ENCODE assay signal across 9 cellular contexts in genomic region chr12:57726151-57726883, GRCh38. TPM values are rescaled to one million over a fixed set of nuclear protein-coding genes. Genes with fewer than 3 reads are reported as not detected.
DNase-seq lines count a peak whose midpoint lies in the region; ATAC-seq and TF ChIP-seq lines count a peak whose summit lies in the region.
"Had no signal": no experiment of that assay in that cellular context is flagged by ENCODE, and none has a peak within 500 bp of the region (broad histone marks: within the 10 kb centered on the region; RNA-seq: fewer than 3 reads in every experiment).

No MANE protein-coding gene starts in this region.

- H3K4me3 ChIP-seq in fibroblast of lung (replicated peaks in 1 of 4; ENCODE audit: control extremely low read depth in 1 of 4, insufficient read depth in 1 of 4, low read depth in 3 of 4, low read length in 4 of 4), result peak overlapping the region; percentile 69 to 86 (median 84)
- H3K4me3 ChIP-seq in muscle layer of duodenum (ENCODE audit: low read depth in 1 of 2, low read length in 2 of 2), result peak overlapping the region; percentile 69 to 78
- H3K4me3 ChIP-seq in aorta (ENCODE audit: low read length in 2 of 2), result peak overlapping the region in 1 of 2 donors; percentile 34

- TF ChIP-seq CTCF in activated B cell treated with CpG ODN at 0.5 μM for 24 hours (IDR thresholded peaks at IDR 0.05), result no peak
- peak; percentile 85 to 87 for TF ChIP-seq CTCF in fibroblast of lung (conservative IDR thresholded peaks at IDR 0.05 in 1 of 2, IDR thresholded peaks at IDR 0.05 in 1 of 2; ENCODE audit: low read depth in 1 of 2, low read length in 2 of 2)

- H3K9me3 ChIP-seq in fibroblast of lung (ENCODE audit: control insufficient read depth, insufficient read depth, low read depth, low read length) (no peaks in the 10 kb centered on the region), muscle layer of duodenum (ENCODE audit: control insufficient read depth in 1 of 2, low read length in 2 of 2) (no peaks in the 10 kb centered on the region), aorta (ENCODE audit: control insufficient read depth, low read length) (no peaks in the 10 kb centered on the region)

- H3K27me3 ChIP-seq in fibroblast of lung (ENCODE audit: control insufficient read depth, insufficient read depth, low read length) (no peaks in the 10 kb centered on the region), muscle layer of duodenum (ENCODE audit: low read depth, low read length) (no peaks in the 10 kb centered on the region), aorta (ENCODE audit: control insufficient read depth in 1 of 2, insufficient read depth in 2 of 2, low read length in 1 of 2) (no peaks in the 10 kb centered on the region)

- H3K36me3 ChIP-seq in fibroblast of lung (ENCODE audit: control insufficient read depth, insufficient read depth, low read length), result peaks cover 3% of the 10 kb centered on the region
- H3K36me3 ChIP-seq in muscle layer of duodenum (ENCODE audit: control insufficient read depth in 1 of 2, insufficient read depth in 2 of 2, low read length in 2 of 2), result peaks cover 5 to 7% of the 10 kb centered on the region in 2 donors
- H3K36me3 ChIP-seq in aorta (ENCODE audit: control insufficient read depth in 1 of 2, insufficient read depth in 2 of 2, low read length in 1 of 2), result no peaks in the 10 kb centered on the region

- H3K27ac Mint-ChIP-seq in activated CD4-positive, alpha-beta memory T cell treated with anti-CD3 and anti-CD28 coated beads for 36 hours, result no peak overlapping the region
- no peak overlapping the region for H3K27ac Mint-ChIP-seq in activated CD4-positive, alpha-beta memory T cell treated with anti-CD3 and anti-CD28 coated beads, Interleukin-2, amount 10 ng/mL, durations not matched to agents 7 days and 5 days
- H3K27ac Mint-ChIP-seq in activated B cell treated with CpG ODN at 0.5 μM for 24 hours, result no peak overlapping the region
- H3K27ac Mint-ChIP-seq: CD8-positive, alpha-beta memory T cell had no signal

- no peaks in the 10 kb centered on the region for H4K20me1 ChIP-seq in fibroblast of lung (ENCODE audit: control insufficient read depth, extremely low read depth, insufficient read depth, low read length)

- no peaks in the 10 kb centered on the region for H3K27me3 Mint-ChIP-seq in activated CD4-positive, alpha-beta memory T cell treated with anti-CD3 and anti-CD28 coated beads for 36 hours
- no peaks in the 10 kb centered on the region for H3K27me3 Mint-ChIP-seq in activated CD4-positive, alpha-beta memory T cell treated with anti-CD3 and anti-CD28 coated beads, Interleukin-2, amount 10 ng/mL, durations not matched to agents 7 days and 5 days
- no peaks in the 10 kb centered on the region for H3K27me3 Mint-ChIP-seq in activated B cell treated with CpG ODN at 0.5 μM for 24 hours

- H3K4me1 Mint-ChIP-seq in activated CD4-positive, alpha-beta memory T cell treated with anti-CD3 and anti-CD28 coated beads for 36 hours (ENCODE audit: low read depth), result no peaks in the 10 kb centered on the region
- peaks cover 2% of the 10 kb centered on the region for H3K4me1 Mint-ChIP-seq in activated CD4-positive, alpha-beta memory T cell treated with anti-CD3 and anti-CD28 coated beads, Interleukin-2, amount 10 ng/mL, durations not matched to agents 7 days and 5 days
- H3K4me1 Mint-ChIP-seq in activated B cell treated with CpG ODN at 0.5 μM for 24 hours, result peaks cover 12% of the 10 kb centered on the region

- peak overlapping the region; percentile 92 for H3K4me2 ChIP-seq in fibroblast of lung (ENCODE audit: extremely low read depth, insufficient read depth, low read length)

- peak overlapping the region; percentile 86 for H3K9ac ChIP-seq in fibroblast of lung (ENCODE audit: insufficient read depth, low read length)

- peak; percentile 41 for ATAC-seq in activated B cell treated with CpG ODN at 0.5 μM for 24 hours (ENCODE audit: low read depth)
- peak; percentile 76 for ATAC-seq in aorta (ENCODE audit: low FRiP score)

- H2AFZ ChIP-seq in fibroblast of lung (ENCODE audit: low read length), result peak overlapping the region; percentile 88

- H3K9me3 Mint-ChIP-seq in activated CD4-positive, alpha-beta memory T cell treated with anti-CD3 and anti-CD28 coated beads for 36 hours, result no peaks in the 10 kb centered on the region
- H3K9me3 Mint-ChIP-seq in activated CD4-positive, alpha-beta memory T cell treated with anti-CD3 and anti-CD28 coated beads, Interleukin-2, amount 10 ng/mL, durations not matched to agents 7 days and 5 days, result no peaks in the 10 kb centered on the region
- no peaks in the 10 kb centered on the region for H3K9me3 Mint-ChIP-seq in activated B cell treated with CpG ODN at 0.5 μM for 24 hours
- H3K9me3 Mint-ChIP-seq: CD8-positive, alpha-beta memory T cell had no signal

- intact Hi-C loops in activated CD4-positive, alpha-beta memory T cell treated with anti-CD3 and anti-CD28 coated beads for 36 hours (cut with micrococcal nuclease), result no loop called here
- intact Hi-C loops in activated B cell treated with CpG ODN at 0.5 μM for 24 hours (cut with micrococcal nuclease) (no loop called here), aorta (cut with DNase I) (no loop called here)

- CTCF ChIA-PET in activated CD4-positive, alpha-beta memory T cell treated with anti-CD3 and anti-CD28 coated beads for 36 hours (lab: Charles Lee), result interaction anchor here (1.0 to 2.1 kb wide), 2 partner anchors 8 to 15 kb away, joined by 3 to 5 read pairs; no protein-coding TSS in a partner anchor
- CTCF ChIA-PET in activated CD4-positive, alpha-beta memory T cell treated with anti-CD3 and anti-CD28 coated beads, Interleukin-2, amount 10 ng/mL, durations not matched to agents 7 days and 5 days (lab: Charles Lee), result interaction anchor here (0.9 to 1.9 kb wide), 3 partner anchors 15 to 177 kb away, joined by 3 to 10 read pairs (median 4); no protein-coding TSS in a partner anchor
- CTCF ChIA-PET in activated B cell treated with CpG ODN at 0.5 μM for 24 hours (lab: Charles Lee), result no interaction called here

- WGBS in aorta, 2 donors, result 1 to 6% methylated on average over 65 to 79 of the region's 79 CpGs

- H3K27ac ChIP-seq in fibroblast of lung (ENCODE audit: insufficient read depth, low read length), result peak overlapping the region; percentile 87
- H3K27ac ChIP-seq in muscle layer of duodenum (ENCODE audit: low read length), result no peak overlapping the region
- no peak overlapping the region for H3K27ac ChIP-seq in aorta (ENCODE audit: low read depth in 1 of 2, low read length in 2 of 2)

- peak; percentile 32 for DNase-seq in activated CD4-positive, alpha-beta memory T cell treated with anti-CD3 and anti-CD28 coated beads for 36 hours
- no peak for DNase-seq in activated CD4-positive, alpha-beta memory T cell treated with anti-CD3 and anti-CD28 coated beads, Interleukin-2, amount 10 ng/mL, durations not matched to agents 7 days and 5 days
- DNase-seq in NCI-H1694 treated with DMSO at 0.1 percent for 48 hours (lab: John Stamatoyannopoulos, UW), result peak; percentile 78
- no peak for DNase-seq in activated B cell treated with CpG ODN at 0.5 μM for 24 hours
- peak; percentile 67 to 83 for DNase-seq in fibroblast of lung (ENCODE audit: low read depth in 2 of 2)
- DNase-seq in aorta, result peak; percentile 81 to 91
- no peak for DNase-seq in KBM-7

- peaks cover 40% of the 10 kb centered on the region for H3K36me3 Mint-ChIP-seq in activated CD4-positive, alpha-beta memory T cell treated with anti-CD3 and anti-CD28 coated beads for 36 hours
- H3K36me3 Mint-ChIP-seq in activated CD4-positive, alpha-beta memory T cell treated with anti-CD3 and anti-CD28 coated beads, Interleukin-2, amount 10 ng/mL, durations not matched to agents 7 days and 5 days (ENCODE audit: low read depth), result peaks cover 63% of the 10 kb centered on the region
- H3K36me3 Mint-ChIP-seq in activated B cell treated with CpG ODN at 0.5 μM for 24 hours (ENCODE audit: low read depth), result peaks cover 54% of the 10 kb centered on the region

- in situ Hi-C loops in KBM-7 (cut with MboI; ENCODE audit: low pct_unique_long_range_greater_than_20kb, low sequenced_read_pairs), result no loop called here

- H3K4me1 ChIP-seq in fibroblast of lung (ENCODE audit: control insufficient read depth, extremely low read depth, insufficient read depth, low read length), result peaks cover 5% of the 10 kb centered on the region
- peaks cover 0 to 14% of the 10 kb centered on the region in 2 donors for H3K4me1 ChIP-seq in muscle layer of duodenum (ENCODE audit: control insufficient read depth in 1 of 2, insufficient read depth in 2 of 2, low read length in 2 of 2)
- H3K4me1 ChIP-seq in aorta (ENCODE audit: control insufficient read depth in 1 of 2, insufficient read depth in 2 of 2, low read length in 2 of 2), result no peaks in the 10 kb centered on the region

- H3K79me2 ChIP-seq in fibroblast of lung (ENCODE audit: control insufficient read depth, insufficient read depth, low read length), result no peaks in the 10 kb centered on the region

- POLR2A ChIA-PET in activated CD4-positive, alpha-beta memory T cell treated with anti-CD3 and anti-CD28 coated beads for 36 hours (lab: Charles Lee), result no interaction called here
- POLR2A ChIA-PET in activated CD4-positive, alpha-beta memory T cell treated with anti-CD3 and anti-CD28 coated beads, Interleukin-2, amount 10 ng/mL, durations not matched to agents 7 days and 5 days (lab: Charles Lee), result interaction anchor here (1.0 to 1.1 kb wide), 2 partner anchors 15 to 19 kb away, joined by 3 read pairs; partner anchors contain the start of gene TSPAN31
- POLR2A ChIA-PET in activated B cell treated with CpG ODN at 0.5 μM for 24 hours (lab: Charles Lee), result no interaction called here

- H3K4me3 Mint-ChIP-seq in activated CD4-positive, alpha-beta memory T cell treated with anti-CD3 and anti-CD28 coated beads for 36 hours, result no peak overlapping the region
- no peak overlapping the region for H3K4me3 Mint-ChIP-seq in activated CD4-positive, alpha-beta memory T cell treated with anti-CD3 and anti-CD28 coated beads, Interleukin-2, amount 10 ng/mL, durations not matched to agents 7 days and 5 days
- peak overlapping the region; percentile 58 for H3K4me3 Mint-ChIP-seq in activated B cell treated with CpG ODN at 0.5 μM for 24 hours

RNA-seq across cellular contexts. Expression of gene AGAP2, which starts 12.2 kb away (rescaled TPM):
- total RNA-seq in activated CD4-positive, alpha-beta memory T cell treated with anti-CD3 and anti-CD28 coated beads for 36 hours, result 10 to 100 TPM; 32.4 to 34.0 TPM
- 10 to 100 TPM; 84.5 to 85.1 TPM for total RNA-seq in activated CD4-positive, alpha-beta memory T cell treated with anti-CD3 and anti-CD28 coated beads, Interleukin-2, amount 10 ng/mL, durations not matched to agents 7 days and 5 days
- total RNA-seq in activated B cell treated with CpG ODN at 0.5 μM for 24 hours, result 17.5 and 18.5 TPM in 2 replicates
- total RNA-seq in fibroblast of lung, result under 0.01 and 0.17 TPM in 2 replicates
- 0.02 and 0.05 TPM in 2 replicates for polyA plus RNA-seq in fibroblast of lung
- 0.08 and 0.20 TPM in 2 replicates for polyA plus RNA-seq in fibroblast of lung (2012)
- polyA minus RNA-seq in fibroblast of lung (ENCODE audit: low replicate concordance), result 0.35 TPM in 1 of 2 replicates, not detected in the other
- total RNA-seq in aorta, result 1 to 10 TPM; 2.6 to 3.6 TPM
- under 1 TPM; 0.18 to 0.88 TPM for polyA plus RNA-seq in aorta

RNA-seq across cellular contexts. Expression of gene TSPAN31, which starts 18.5 kb away (rescaled TPM):
- total RNA-seq in activated CD4-positive, alpha-beta memory T cell treated with anti-CD3 and anti-CD28 coated beads for 36 hours, result 10 to 100 TPM; 11.7 to 15.0 TPM
- 10 to 100 TPM; 21.8 to 23.0 TPM for total RNA-seq in activated CD4-positive, alpha-beta memory T cell treated with anti-CD3 and anti-CD28 coated beads, Interleukin-2, amount 10 ng/mL, durations not matched to agents 7 days and 5 days
- total RNA-seq in activated B cell treated with CpG ODN at 0.5 μM for 24 hours (35.8 and 37.6 TPM in 2 replicates), fibroblast of lung (55.7 and 99.6 TPM in 2 replicates), aorta (10 to 100 TPM; 31.4 to 37.6 TPM)
- polyA plus RNA-seq in fibroblast of lung (42.8 and 53.6 TPM in 2 replicates), aorta (10 to 100 TPM; 27.4 to 40.6 TPM)
- polyA plus RNA-seq in fibroblast of lung (2012), result 31.3 and 34.5 TPM in 2 replicates
- 34.6 and 77.4 TPM in 2 replicates for polyA minus RNA-seq in fibroblast of lung (ENCODE audit: low replicate concordance)

RNA-seq across cellular contexts. Expression of gene CDK4, which starts 25.8 kb away (rescaled TPM):
- total RNA-seq in activated CD4-positive, alpha-beta memory T cell treated with anti-CD3 and anti-CD28 coated beads for 36 hours, result 100 to 1,000 TPM; 181 to 195 TPM
- total RNA-seq in activated CD4-positive, alpha-beta memory T cell treated with anti-CD3 and anti-CD28 coated beads, Interleukin-2, amount 10 ng/mL, durations not matched to agents 7 days and 5 days, result 10 to 100 TPM; 87.7 to 88.6 TPM
- total RNA-seq in activated B cell treated with CpG ODN at 0.5 μM for 24 hours (95.7 and 95.9 TPM in 2 replicates), fibroblast of lung (183 and 257 TPM in 2 replicates), aorta (10 to 100 TPM; 54.6 to 55.0 TPM)
- polyA plus RNA-seq in fibroblast of lung (233 and 324 TPM in 2 replicates), aorta (10 to 100 TPM; 44.7 to 60.4 TPM)
- polyA plus RNA-seq in fibroblast of lung (2012), result 130 and 187 TPM in 2 replicates
- polyA minus RNA-seq in fibroblast of lung (ENCODE audit: low replicate concordance), result 210 and 282 TPM in 2 replicates

RNA-seq across cellular contexts. Expression of gene MARCHF9, which starts 28.6 kb away (rescaled TPM):
- total RNA-seq in activated CD4-positive, alpha-beta memory T cell treated with anti-CD3 and anti-CD28 coated beads for 36 hours, result 10 to 100 TPM; 20.9 to 21.2 TPM
- 10 to 100 TPM; 29.2 to 31.4 TPM for total RNA-seq in activated CD4-positive, alpha-beta memory T cell treated with anti-CD3 and anti-CD28 coated beads, Interleukin-2, amount 10 ng/mL, durations not matched to agents 7 days and 5 days
- total RNA-seq in activated B cell treated with CpG ODN at 0.5 μM for 24 hours (54.1 and 58.2 TPM in 2 replicates), fibroblast of lung (2.6 and 3.8 TPM in 2 replicates), aorta (10 to 100 TPM; 10.8 to 17.1 TPM)
- polyA plus RNA-seq in fibroblast of lung (4.8 and 5.6 TPM in 2 replicates), aorta (10 to 100 TPM in 1 of 2 donors, 1 to 10 TPM in 1; 4.8 to 29.9 TPM)
- polyA plus RNA-seq in fibroblast of lung (2012), result 5.1 and 5.4 TPM in 2 replicates
- polyA minus RNA-seq in fibroblast of lung (ENCODE audit: low replicate concordance), result 4.4 and 7.2 TPM in 2 replicates

RNA-seq across cellular contexts. Expression of gene OS9, which starts 32.4 kb away (rescaled TPM):
- total RNA-seq in activated CD4-positive, alpha-beta memory T cell treated with anti-CD3 and anti-CD28 coated beads for 36 hours, result 10 to 100 TPM; 73.4 to 74.8 TPM
- total RNA-seq in activated CD4-positive, alpha-beta memory T cell treated with anti-CD3 and anti-CD28 coated beads, Interleukin-2, amount 10 ng/mL, durations not matched to agents 7 days and 5 days, result 100 to 1,000 TPM; 146 to 152 TPM
- total RNA-seq in activated B cell treated with CpG ODN at 0.5 μM for 24 hours, result 166 TPM in 2 replicates
- 170 and 260 TPM in 2 replicates for total RNA-seq in fibroblast of lung
- polyA plus RNA-seq in fibroblast of lung, result 274 and 316 TPM in 2 replicates
- 180 and 242 TPM in 2 replicates for polyA plus RNA-seq in fibroblast of lung (2012)
- 99.8 and 277 TPM in 2 replicates for polyA minus RNA-seq in fibroblast of lung (ENCODE audit: low replicate concordance)
- 100 to 1,000 TPM; 208 to 252 TPM for total RNA-seq in aorta
- 100 to 1,000 TPM; 139 to 253 TPM for polyA plus RNA-seq in aorta

Comparison
In these comparisons a context has a peak if more than half of its experiments do, and no peak if none do; other contexts are left out.
1. DNase-seq: peak in activated CD4-positive, alpha-beta memory T cell treated with anti-CD3 and anti-CD28 coated beads for 36 hours (single experiment), NCI-H1694 treated with DMSO at 0.1 percent for 48 hours (single experiment), fibroblast of lung (2 of 2) and aorta (2 of 2); none in activated CD4-positive, alpha-beta memory T cell treated with anti-CD3 and anti-CD28 coated beads, Interleukin-2, amount 10 ng/mL, durations not matched to agents 7 days and 5 days (single experiment), activated B cell treated with CpG ODN at 0.5 μM for 24 hours (single experiment) and KBM-7 (single experiment).